ENCODE assay signal across 1 cellular context in the genomic region with DNA sequence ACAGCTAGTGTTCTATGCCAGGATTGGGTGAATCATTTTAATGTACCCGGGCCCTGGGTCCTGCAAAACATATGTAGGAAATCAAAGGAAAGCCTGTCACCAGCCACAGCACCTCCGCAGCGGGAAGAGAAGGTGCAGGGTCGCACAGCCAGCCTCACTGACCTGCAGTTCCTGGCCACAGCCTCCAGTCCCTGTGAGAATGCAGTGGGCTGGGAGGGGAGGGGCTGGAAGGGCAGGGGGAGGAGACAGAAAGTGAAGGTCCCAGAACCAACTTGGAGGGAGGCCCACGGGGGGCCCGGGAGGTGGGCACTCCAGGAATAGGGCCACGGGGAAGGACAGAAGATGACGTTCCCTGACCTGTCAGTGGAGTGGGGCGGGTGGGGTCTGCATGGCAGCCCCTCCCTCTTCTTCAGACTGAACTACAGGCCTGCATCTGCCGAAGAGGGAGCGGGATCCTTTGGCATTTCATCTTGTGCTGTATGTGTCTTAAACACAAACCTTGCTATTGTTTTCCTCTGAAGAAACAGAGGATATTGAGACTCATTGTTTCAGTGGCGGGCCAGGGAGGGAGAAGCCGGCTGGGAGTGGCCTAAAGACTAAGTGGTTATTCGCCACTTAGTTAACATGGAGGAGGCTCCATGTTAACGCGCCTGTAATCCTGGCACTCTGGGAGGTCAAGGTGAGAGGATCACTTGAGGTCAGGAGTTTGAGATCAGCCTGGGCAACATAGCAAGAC.
TF ChIP-seq lines count a peak whose summit lies in the region.

No MANE protein-coding gene starts in this region.

TF ChIP-seq in GM23338, 12 proteins besides CTCF, POLR2A, EP300 and RAD21 (continued from another document):
- TF ChIP-seq, protein P1, sequence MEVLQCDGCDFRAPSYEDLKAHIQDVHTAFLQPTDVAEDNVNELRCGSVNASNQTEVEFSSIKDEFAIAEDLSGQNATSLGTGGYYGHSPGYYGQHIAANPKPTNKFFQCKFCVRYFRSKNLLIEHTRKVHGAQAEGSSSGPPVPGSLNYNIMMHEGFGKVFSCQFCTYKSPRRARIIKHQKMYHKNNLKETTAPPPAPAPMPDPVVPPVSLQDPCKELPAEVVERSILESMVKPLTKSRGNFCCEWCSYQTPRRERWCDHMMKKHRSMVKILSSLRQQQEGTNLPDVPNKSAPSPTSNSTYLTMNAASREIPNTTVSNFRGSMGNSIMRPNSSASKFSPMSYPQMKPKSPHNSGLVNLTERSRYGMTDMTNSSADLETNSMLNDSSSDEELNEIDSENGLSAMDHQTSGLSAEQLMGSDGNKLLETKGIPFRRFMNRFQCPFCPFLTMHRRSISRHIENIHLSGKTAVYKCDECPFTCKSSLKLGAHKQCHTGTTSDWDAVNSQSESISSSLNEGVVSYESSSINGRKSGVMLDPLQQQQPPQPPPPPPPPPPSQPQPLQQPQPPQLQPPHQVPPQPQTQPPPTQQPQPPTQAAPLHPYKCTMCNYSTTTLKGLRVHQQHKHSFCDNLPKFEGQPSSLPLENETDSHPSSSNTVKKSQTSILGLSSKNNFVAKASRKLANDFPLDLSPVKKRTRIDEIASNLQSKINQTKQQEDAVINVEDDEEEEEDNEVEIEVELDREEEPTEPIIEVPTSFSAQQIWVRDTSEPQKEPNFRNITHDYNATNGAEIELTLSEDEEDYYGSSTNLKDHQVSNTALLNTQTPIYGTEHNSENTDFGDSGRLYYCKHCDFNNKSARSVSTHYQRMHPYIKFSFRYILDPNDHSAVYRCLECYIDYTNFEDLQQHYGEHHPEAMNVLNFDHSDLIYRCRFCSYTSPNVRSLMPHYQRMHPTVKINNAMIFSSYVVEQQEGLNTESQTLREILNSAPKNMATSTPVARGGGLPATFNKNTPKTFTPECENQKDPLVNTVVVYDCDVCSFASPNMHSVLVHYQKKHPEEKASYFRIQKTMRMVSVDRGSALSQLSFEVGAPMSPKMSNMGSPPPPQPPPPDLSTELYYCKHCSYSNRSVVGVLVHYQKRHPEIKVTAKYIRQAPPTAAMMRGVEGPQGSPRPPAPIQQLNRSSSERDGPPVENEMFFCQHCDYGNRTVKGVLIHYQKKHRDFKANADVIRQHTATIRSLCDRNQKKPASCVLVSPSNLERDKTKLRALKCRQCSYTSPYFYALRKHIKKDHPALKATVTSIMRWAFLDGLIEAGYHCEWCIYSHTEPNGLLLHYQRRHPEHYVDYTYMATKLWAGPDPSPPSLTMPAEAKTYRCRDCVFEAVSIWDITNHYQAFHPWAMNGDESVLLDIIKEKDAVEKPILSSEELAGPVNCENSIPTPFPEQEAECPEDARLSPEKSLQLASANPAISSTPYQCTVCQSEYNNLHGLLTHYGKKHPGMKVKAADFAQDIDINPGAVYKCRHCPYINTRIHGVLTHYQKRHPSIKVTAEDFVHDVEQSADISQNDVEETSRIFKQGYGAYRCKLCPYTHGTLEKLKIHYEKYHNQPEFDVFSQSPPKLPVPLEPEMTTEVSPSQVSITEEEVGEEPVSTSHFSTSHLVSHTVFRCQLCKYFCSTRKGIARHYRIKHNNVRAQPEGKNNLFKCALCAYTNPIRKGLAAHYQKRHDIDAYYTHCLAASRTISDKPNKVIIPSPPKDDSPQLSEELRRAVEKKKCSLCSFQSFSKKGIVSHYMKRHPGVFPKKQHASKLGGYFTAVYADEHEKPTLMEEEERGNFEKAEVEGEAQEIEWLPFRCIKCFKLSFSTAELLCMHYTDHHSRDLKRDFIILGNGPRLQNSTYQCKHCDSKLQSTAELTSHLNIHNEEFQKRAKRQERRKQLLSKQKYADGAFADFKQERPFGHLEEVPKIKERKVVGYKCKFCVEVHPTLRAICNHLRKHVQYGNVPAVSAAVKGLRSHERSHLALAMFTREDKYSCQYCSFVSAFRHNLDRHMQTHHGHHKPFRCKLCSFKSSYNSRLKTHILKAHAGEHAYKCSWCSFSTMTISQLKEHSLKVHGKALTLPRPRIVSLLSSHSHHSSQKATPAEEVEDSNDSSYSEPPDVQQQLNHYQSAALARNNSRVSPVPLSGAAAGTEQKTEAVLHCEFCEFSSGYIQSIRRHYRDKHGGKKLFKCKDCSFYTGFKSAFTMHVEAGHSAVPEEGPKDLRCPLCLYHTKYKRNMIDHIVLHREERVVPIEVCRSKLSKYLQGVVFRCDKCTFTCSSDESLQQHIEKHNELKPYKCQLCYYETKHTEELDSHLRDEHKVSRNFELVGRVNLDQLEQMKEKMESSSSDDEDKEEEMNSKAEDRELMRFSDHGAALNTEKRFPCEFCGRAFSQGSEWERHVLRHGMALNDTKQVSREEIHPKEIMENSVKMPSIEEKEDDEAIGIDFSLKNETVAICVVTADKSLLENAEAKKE (CRISPR knock-in tag; IDR thresholded peaks at IDR 0.05) = no peak
- TF ChIP-seq, protein P2, sequence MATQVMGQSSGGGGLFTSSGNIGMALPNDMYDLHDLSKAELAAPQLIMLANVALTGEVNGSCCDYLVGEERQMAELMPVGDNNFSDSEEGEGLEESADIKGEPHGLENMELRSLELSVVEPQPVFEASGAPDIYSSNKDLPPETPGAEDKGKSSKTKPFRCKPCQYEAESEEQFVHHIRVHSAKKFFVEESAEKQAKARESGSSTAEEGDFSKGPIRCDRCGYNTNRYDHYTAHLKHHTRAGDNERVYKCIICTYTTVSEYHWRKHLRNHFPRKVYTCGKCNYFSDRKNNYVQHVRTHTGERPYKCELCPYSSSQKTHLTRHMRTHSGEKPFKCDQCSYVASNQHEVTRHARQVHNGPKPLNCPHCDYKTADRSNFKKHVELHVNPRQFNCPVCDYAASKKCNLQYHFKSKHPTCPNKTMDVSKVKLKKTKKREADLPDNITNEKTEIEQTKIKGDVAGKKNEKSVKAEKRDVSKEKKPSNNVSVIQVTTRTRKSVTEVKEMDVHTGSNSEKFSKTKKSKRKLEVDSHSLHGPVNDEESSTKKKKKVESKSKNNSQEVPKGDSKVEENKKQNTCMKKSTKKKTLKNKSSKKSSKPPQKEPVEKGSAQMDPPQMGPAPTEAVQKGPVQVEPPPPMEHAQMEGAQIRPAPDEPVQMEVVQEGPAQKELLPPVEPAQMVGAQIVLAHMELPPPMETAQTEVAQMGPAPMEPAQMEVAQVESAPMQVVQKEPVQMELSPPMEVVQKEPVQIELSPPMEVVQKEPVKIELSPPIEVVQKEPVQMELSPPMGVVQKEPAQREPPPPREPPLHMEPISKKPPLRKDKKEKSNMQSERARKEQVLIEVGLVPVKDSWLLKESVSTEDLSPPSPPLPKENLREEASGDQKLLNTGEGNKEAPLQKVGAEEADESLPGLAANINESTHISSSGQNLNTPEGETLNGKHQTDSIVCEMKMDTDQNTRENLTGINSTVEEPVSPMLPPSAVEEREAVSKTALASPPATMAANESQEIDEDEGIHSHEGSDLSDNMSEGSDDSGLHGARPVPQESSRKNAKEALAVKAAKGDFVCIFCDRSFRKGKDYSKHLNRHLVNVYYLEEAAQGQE (IDR thresholded peaks at IDR 0.05; ENCODE audit: unreplicated experiment) = no peak
- no peak for TF ChIP-seq POLR2AphosphoS5 (IDR thresholded peaks at IDR 0.05; ENCODE audit: low read depth)
- TF ChIP-seq, protein P3, sequence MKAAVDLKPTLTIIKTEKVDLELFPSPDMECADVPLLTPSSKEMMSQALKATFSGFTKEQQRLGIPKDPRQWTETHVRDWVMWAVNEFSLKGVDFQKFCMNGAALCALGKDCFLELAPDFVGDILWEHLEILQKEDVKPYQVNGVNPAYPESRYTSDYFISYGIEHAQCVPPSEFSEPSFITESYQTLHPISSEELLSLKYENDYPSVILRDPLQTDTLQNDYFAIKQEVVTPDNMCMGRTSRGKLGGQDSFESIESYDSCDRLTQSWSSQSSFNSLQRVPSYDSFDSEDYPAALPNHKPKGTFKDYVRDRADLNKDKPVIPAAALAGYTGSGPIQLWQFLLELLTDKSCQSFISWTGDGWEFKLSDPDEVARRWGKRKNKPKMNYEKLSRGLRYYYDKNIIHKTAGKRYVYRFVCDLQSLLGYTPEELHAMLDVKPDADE (IDR thresholded peaks at IDR 0.05) = no peak
- no peak for TF ChIP-seq JUNB (IDR thresholded peaks at IDR 0.05; ENCODE audit: unreplicated experiment)
- no peak for TF ChIP-seq NANOG (IDR thresholded peaks at IDR 0.05; ENCODE audit: borderline replicate concordance)
- no peak for TF ChIP-seq EZH2phosphoT487 (IDR thresholded peaks at IDR 0.05; ENCODE audit: unreplicated experiment)
